In the genomic region with DNA sequence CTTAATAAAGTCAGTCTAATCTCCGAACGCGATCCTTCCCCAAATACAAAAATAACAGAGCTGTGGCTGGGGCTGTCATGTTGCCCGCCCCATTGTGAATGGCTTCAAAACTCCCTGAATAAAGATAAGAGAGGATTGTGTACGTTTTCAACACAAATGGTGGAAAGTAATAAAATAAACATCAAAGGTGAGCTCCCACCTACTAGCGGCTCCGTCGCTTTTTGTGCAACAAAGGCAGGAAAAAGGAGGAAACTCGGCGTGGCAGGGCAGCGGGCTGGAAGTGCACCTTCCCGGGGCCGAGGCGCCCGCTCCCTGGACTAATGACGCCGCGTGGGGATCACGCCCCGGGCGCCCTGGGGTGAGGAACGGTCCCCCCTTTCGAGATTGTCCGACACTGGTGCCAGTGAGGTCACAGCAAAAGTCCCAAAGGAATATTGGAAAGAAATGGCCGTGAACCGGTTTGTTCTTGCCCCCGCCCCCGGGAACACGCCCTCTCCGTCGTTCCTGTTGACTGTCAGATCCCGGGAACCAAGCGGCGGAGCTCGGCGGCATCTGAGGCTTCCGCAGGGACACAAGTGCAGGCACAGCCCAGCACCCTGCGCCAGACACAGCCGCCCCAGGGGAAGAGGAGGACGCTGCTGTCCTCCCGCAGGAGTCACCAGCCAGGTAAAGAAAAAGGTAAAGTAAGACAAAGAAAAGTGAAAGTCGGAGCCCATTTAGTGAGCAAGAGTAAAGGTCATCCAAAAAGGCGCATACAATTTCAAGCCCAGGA, we compare ENCODE assay signal across 8 cellular contexts. TPM values are rescaled to one million over a fixed set of nuclear protein-coding genes. Genes with fewer than 3 reads are reported as not detected.
DNase-seq lines count a peak whose midpoint lies in the region; ATAC-seq and TF ChIP-seq lines count a peak whose summit lies in the region.

No MANE protein-coding gene starts in this region.

- TF ChIP-seq CTCF in osteocyte (IDR thresholded peaks at IDR 0.05) = no peak
- no peak for TF ChIP-seq CTCF in GM10248 (IDR thresholded peaks at IDR 0.05; ENCODE audit: control extremely low read depth, extremely low read depth, low read depth, missing control alignments)

- no peaks in the 10 kb centered on the region for H3K9me3 ChIP-seq in CD4-positive, alpha-beta memory T cell (ENCODE audit: control insufficient read depth in 1 of 2, low read length in 2 of 2)
- H3K9me3 ChIP-seq in NT2/D1 (ENCODE audit: insufficient read depth, low read length) = no peaks in the 10 kb centered on the region

- no peak for DNase-seq in CD4-positive, alpha-beta memory T cell
- DNase-seq in NT2/D1 (ENCODE audit: low read depth, low spot score) = no peak
- DNase-seq in osteocyte (ENCODE audit: extremely low spot score, unreplicated experiment) = peak; percentile 84
- no peak for DNase-seq in GM10248 (ENCODE audit: extremely low spot score)
- no peak for DNase-seq in H4 (ENCODE audit: low spot score)
- no peak for DNase-seq in SW 1271 (lab: John Stamatoyannopoulos, UW)

- H3K36me3 ChIP-seq in CD4-positive, alpha-beta memory T cell (ENCODE audit: insufficient read depth, low read length) = no peaks in the 10 kb centered on the region
- no peaks in the 10 kb centered on the region for H3K36me3 ChIP-seq in NT2/D1 (ENCODE audit: insufficient read depth, insufficient read length, low read length)

- peaks cover 6% of the 10 kb centered on the region for H3K4me1 ChIP-seq in CD4-positive, alpha-beta memory T cell (ENCODE audit: insufficient read depth, low read length)
- H3K4me1 ChIP-seq in NT2/D1 (ENCODE audit: insufficient read depth, insufficient read length) = no peaks in the 10 kb centered on the region

- intact Hi-C loops in CD4-positive, alpha-beta memory T cell (cut with micrococcal nuclease) = no loop called here

- H3K27ac ChIP-seq in CD4-positive, alpha-beta memory T cell (ENCODE audit: low read depth, low read length) = no peak overlapping the region

- H3K27ac Mint-ChIP-seq in CD4-positive, alpha-beta memory T cell = no peak overlapping the region
- H3K27ac Mint-ChIP-seq in osteocyte (ENCODE audit: unreplicated experiment) = no peak overlapping the region

- H3K27me3 Mint-ChIP-seq in CD4-positive, alpha-beta memory T cell = peaks cover 39 to 54% of the 10 kb centered on the region in 2 donors
- peaks cover 79% of the 10 kb centered on the region for H3K27me3 Mint-ChIP-seq in osteocyte (ENCODE audit: unreplicated experiment)

- no peak overlapping the region for H3K4me3 ChIP-seq in CD4-positive, alpha-beta memory T cell (ENCODE audit: low read length in 2 of 2)
- peak overlapping the region; percentile 53 for H3K4me3 ChIP-seq in NT2/D1 (ENCODE audit: insufficient read length, low read depth)

- peaks cover 14% of the 10 kb centered on the region for H3K27me3 ChIP-seq in CD4-positive, alpha-beta memory T cell (ENCODE audit: insufficient read depth, low read length)
- H3K27me3 ChIP-seq in NT2/D1 (ENCODE audit: insufficient read depth, insufficient read length) = peaks cover 75% of the 10 kb centered on the region

- H3K4me1 Mint-ChIP-seq in CD4-positive, alpha-beta memory T cell = peaks cover 14 to 34% (median 24%) of the 10 kb centered on the region in 4 donors
- peaks cover 18% of the 10 kb centered on the region for H3K4me1 Mint-ChIP-seq in osteocyte (ENCODE audit: unreplicated experiment)

- ATAC-seq in esophagus mucosa (peak; percentile 46), HG03439 (IDR thresholded peaks at IDR 0.05; ENCODE audit: unreplicated experiment) (no peak)

- H3K36me3 Mint-ChIP-seq in CD4-positive, alpha-beta memory T cell = no peaks in the 10 kb centered on the region
- H3K36me3 Mint-ChIP-seq in osteocyte (ENCODE audit: unreplicated experiment) = peaks cover 2% of the 10 kb centered on the region

- H3K9me3 Mint-ChIP-seq in CD4-positive, alpha-beta memory T cell = peaks cover 0 to 11% (median 3%) of the 10 kb centered on the region in 8 donors
- H3K9me3 Mint-ChIP-seq in osteocyte (ENCODE audit: unreplicated experiment) = peaks cover 4% of the 10 kb centered on the region

- no peak overlapping the region for H3K9ac ChIP-seq in NT2/D1 (ENCODE audit: insufficient read length, low read depth)

- peak overlapping the region; percentile 52 to 87 (median 66) for H3K4me3 Mint-ChIP-seq in CD4-positive, alpha-beta memory T cell
- peak overlapping the region; percentile 76 for H3K4me3 Mint-ChIP-seq in osteocyte (ENCODE audit: unreplicated experiment)

- CTCF ChIA-PET in CD4-positive, alpha-beta memory T cell (lab: Charles Lee; ENCODE audit: partially characterized antibody) = no interaction called here
- CTCF ChIA-PET in GM10248 (lab: Yijun Ruan, JAX) = no interaction called here

- POLR2A ChIA-PET in CD4-positive, alpha-beta memory T cell (lab: Charles Lee; ENCODE audit: partially characterized antibody) = no interaction called here
- POLR2A ChIA-PET in GM10248 (lab: Yijun Ruan, JAX) = no interaction called here

RNA-seq across cellular contexts. Expression of gene FOXQ1, which starts 1.1 kb away (rescaled TPM):
- not detected for total RNA-seq in CD4-positive, alpha-beta memory T cell
- polyA plus RNA-seq in CD4-positive, alpha-beta memory T cell = not detected
- total RNA-seq in esophagus mucosa (10.0 TPM), osteocyte (not detected in 2 replicates)
- total RNA-seq in H4 (2014; rRNA removed; shearing (Covaris generic)) = 0.52 and 0.90 TPM in 2 replicates
